ENCODE assay signal across 17 cellular contexts in genomic region chr10:30398193-30398592, GRCh38.
"Had no signal": no experiment of that assay in that cellular context is flagged by ENCODE, and none has a peak within 500 bp of the region (broad histone marks: within the 10 kb centered on the region; RNA-seq: fewer than 3 reads in every experiment).

No MANE protein-coding gene starts in this region.

- H3K9me3 Mint-ChIP-seq: activated CD4-positive, alpha-beta memory T cell treated with anti-CD3 and anti-CD28 coated beads for 36 hours; dendritic cell treated with granulocyte-macrophage colony-stimulating factor and Interleukin-4, amounts not matched to agents 40 ng/mL and 50 ng/mL, for 4 days; mesothelial cell of epicardium had no signal

- H3K4me3 ChIP-seq: esophagus muscularis mucosa, gastroesophageal sphincter, heart left ventricle, left lung, stomach, vagina had no signal

- H3K4me3 Mint-ChIP-seq: activated CD4-positive, alpha-beta memory T cell treated with anti-CD3 and anti-CD28 coated beads for 36 hours; dendritic cell treated with granulocyte-macrophage colony-stimulating factor and Interleukin-4, amounts not matched to agents 40 ng/mL and 50 ng/mL, for 4 days; mesothelial cell of epicardium had no signal

- H3K36me3 Mint-ChIP-seq: activated CD4-positive, alpha-beta memory T cell treated with anti-CD3 and anti-CD28 coated beads for 36 hours; mesothelial cell of epicardium had no signal

- ATAC-seq: gastroesophageal sphincter, heart left ventricle, left lung had no signal

- H3K36me3 ChIP-seq: esophagus muscularis mucosa, gastroesophageal sphincter, heart left ventricle, left lung, stomach, vagina had no signal

- H3K27ac ChIP-seq: esophagus muscularis mucosa, gastroesophageal sphincter, heart left ventricle, left lung, stomach, vagina had no signal

- H3K27me3 ChIP-seq: esophagus muscularis mucosa, gastroesophageal sphincter, heart left ventricle, left lung, vagina had no signal

- H3K4me1 ChIP-seq: stomach, vagina had no signal

- DNase-seq: activated CD4-positive, alpha-beta memory T cell treated with anti-CD3 and anti-CD28 coated beads for 36 hours; activated CD8-positive, alpha-beta memory T cell treated with anti-CD3 and anti-CD28 coated beads, Interleukin-2, amount 50 U/mL, for 48 hours; activated effector memory CD4-positive, alpha-beta T cell treated with anti-CD3 and anti-CD28 coated beads, Interleukin-2, amount 50 U/mL, for 16 hours; activated T-cell treated with anti-CD3 and anti-CD28 coated beads, Interleukin-2, amount 50 U/mL, for 48 hours; effector CD8-positive, alpha-beta T cell; heart left ventricle; left lung; occipital lobe; stimulated activated CD4-positive, alpha-beta T cell treated with anti-CD3 and anti-CD28 coated beads, Interleukin-12 subunit alpha, Interleukin-12 subunit beta, amount 100 ng/mL, for 4 hours; stimulated activated CD4-positive, alpha-beta T cell treated with anti-CD3 and anti-CD28 coated beads, Interleukin-1b, Interleukin-23, amount 100 ng/mL, for 48 hours; stomach; trophoblast cell had no signal

- H3K27ac Mint-ChIP-seq: activated CD4-positive, alpha-beta memory T cell treated with anti-CD3 and anti-CD28 coated beads for 36 hours; dendritic cell treated with granulocyte-macrophage colony-stimulating factor and Interleukin-4, amounts not matched to agents 40 ng/mL and 50 ng/mL, for 4 days; mesothelial cell of epicardium had no signal

- H3K9me3 ChIP-seq: esophagus muscularis mucosa, gastroesophageal sphincter, heart left ventricle, left lung, stomach, vagina had no signal
